ENCODE assay signal across 8 cellular contexts in genomic region chr11:614091-614582, GRCh38. TPM values are rescaled to one million over a fixed set of nuclear protein-coding genes. Genes with fewer than 3 reads are reported as not detected.
DNase-seq lines count a peak whose midpoint lies in the region; ATAC-seq and TF ChIP-seq lines count a peak whose summit lies in the region.

No MANE protein-coding gene starts in this region.

- H3K4me1 ChIP-seq in right lobe of liver (peaks cover 0 to 57% (median 27%) of the 10 kb centered on the region in 4 donors), thoracic aorta (ENCODE audit: control insufficient read depth in 1 of 2, low read depth in 2 of 2) (peaks cover 14 to 22% of the 10 kb centered on the region in 2 donors), testis (peaks cover 25% of the 10 kb centered on the region)

- no peaks in the 10 kb centered on the region for H3K9me3 Mint-ChIP-seq in activated naive CD4-positive, alpha-beta T cell treated with anti-CD3 and anti-CD28 coated beads for 36 hours
- no peaks in the 10 kb centered on the region for H3K9me3 Mint-ChIP-seq in activated CD4-positive, alpha-beta T cell treated with anti-CD3 and anti-CD28 coated beads, Interleukin-2, amount 10 ng/mL, durations not matched to agents 7 days and 5 days

- WGBS in right lobe of liver (ENCODE audit: insufficient coverage, low coverage, low lambda C conversion rate, missing lambda C conversion rate): 28% methylated on average over 3 of the region's 13 CpGs
- WGBS in testis, 2 donors: 63 to 66% methylated on average over 6 to 13 of the region's 13 CpGs

- H3K9me3 ChIP-seq in right lobe of liver: no peaks in the 10 kb centered on the region
- H3K9me3 ChIP-seq in thoracic aorta: no peaks in the 10 kb centered on the region
- no peaks in the 10 kb centered on the region for H3K9me3 ChIP-seq in testis

- peak overlapping the region; percentile 82 for H3K27ac Mint-ChIP-seq in activated naive CD4-positive, alpha-beta T cell treated with anti-CD3 and anti-CD28 coated beads for 36 hours
- peak overlapping the region; percentile 95 for H3K27ac Mint-ChIP-seq in activated CD4-positive, alpha-beta T cell treated with anti-CD3 and anti-CD28 coated beads, Interleukin-2, amount 10 ng/mL, durations not matched to agents 7 days and 5 days

- peak; percentile 21 for DNase-seq in activated naive CD4-positive, alpha-beta T cell treated with anti-CD3 and anti-CD28 coated beads for 36 hours
- DNase-seq in activated naive CD4-positive, alpha-beta T cell (lab: John Stamatoyannopoulos, UW): no peak
- DNase-seq in activated CD4-positive, alpha-beta T cell treated with anti-CD3 and anti-CD28 coated beads, Interleukin-2, amount 10 ng/mL, durations not matched to agents 7 days and 5 days: no peak
- DNase-seq in right lobe of liver: peak in 2 of 3 donors; percentile 60 to 61
- no peak for DNase-seq in thoracic aorta (ENCODE audit: low spot score)
- no peak for DNase-seq in testis
- DNase-seq in NCI-H510A (lab: John Stamatoyannopoulos, UW): no peak

- H3K4me3 Mint-ChIP-seq in activated naive CD4-positive, alpha-beta T cell treated with anti-CD3 and anti-CD28 coated beads for 36 hours: peak overlapping the region; percentile 89
- peak overlapping the region; percentile 91 for H3K4me3 Mint-ChIP-seq in activated CD4-positive, alpha-beta T cell treated with anti-CD3 and anti-CD28 coated beads, Interleukin-2, amount 10 ng/mL, durations not matched to agents 7 days and 5 days

- H3K36me3 ChIP-seq in right lobe of liver: peaks cover 0 to 36% (median 21%) of the 10 kb centered on the region in 4 donors
- H3K36me3 ChIP-seq in thoracic aorta: peaks cover 41% of the 10 kb centered on the region
- no peaks in the 10 kb centered on the region for H3K36me3 ChIP-seq in testis (ENCODE audit: low read depth, missing control alignments)

- H3K27me3 ChIP-seq in right lobe of liver: no peaks in the 10 kb centered on the region
- H3K27me3 ChIP-seq in thoracic aorta (replicated peaks; ENCODE audit: insufficient read depth): no peaks in the 10 kb centered on the region
- no peaks in the 10 kb centered on the region for H3K27me3 ChIP-seq in testis

- H3K4me1 Mint-ChIP-seq in activated naive CD4-positive, alpha-beta T cell treated with anti-CD3 and anti-CD28 coated beads for 36 hours (ENCODE audit: low read depth): peaks cover 15% of the 10 kb centered on the region
- peaks cover 25% of the 10 kb centered on the region for H3K4me1 Mint-ChIP-seq in activated CD4-positive, alpha-beta T cell treated with anti-CD3 and anti-CD28 coated beads, Interleukin-2, amount 10 ng/mL, durations not matched to agents 7 days and 5 days

- peak overlapping the region; percentile 63 to 73 (median 65) for H3K4me3 ChIP-seq in right lobe of liver
- no peak overlapping the region for H3K4me3 ChIP-seq in thoracic aorta
- peak overlapping the region in 1 of 2 donors; percentile 80 for H3K4me3 ChIP-seq in testis

- peak overlapping the region in 2 of 3 donors; percentile 85 to 92 for H3K27ac ChIP-seq in right lobe of liver
- peak overlapping the region; percentile 96 to 97 for H3K27ac ChIP-seq in thoracic aorta
- H3K27ac ChIP-seq in testis: peak overlapping the region in 1 of 2 donors; percentile 30

- ATAC-seq in right lobe of liver (no peak), thoracic aorta (ENCODE audit: insufficient number of reproducible peaks, low FRiP score, low read depth) (no peak), GM18861 (IDR thresholded peaks at IDR 0.05; ENCODE audit: unreplicated experiment) (no peak)

- intact Hi-C loops in activated naive CD4-positive, alpha-beta T cell treated with anti-CD3 and anti-CD28 coated beads for 36 hours (cut with micrococcal nuclease): loop anchor here (2.0 kb wide), 1 partner anchor 37 kb away; the partner anchor contains the start of gene PHRF1
- intact Hi-C loops in right lobe of liver (cut with DNase I) (loop anchor here in 1 of 2 donors (5.0 kb wide), 1 partner anchor 57 kb away; no protein-coding TSS in a partner anchor), testis (cut with DNase I; ENCODE audit: low total_unique reads) (no loop called here)

- TF ChIP-seq CTCF in right lobe of liver (IDR thresholded peaks at IDR 0.05): no peak
- TF ChIP-seq CTCF in thoracic aorta (IDR thresholded peaks at IDR 0.05): no peak
- TF ChIP-seq CTCF in testis (IDR thresholded peaks at IDR 0.05): no peak

- no peaks in the 10 kb centered on the region for H3K27me3 Mint-ChIP-seq in activated naive CD4-positive, alpha-beta T cell treated with anti-CD3 and anti-CD28 coated beads for 36 hours (ENCODE audit: low read depth)
- H3K27me3 Mint-ChIP-seq in activated CD4-positive, alpha-beta T cell treated with anti-CD3 and anti-CD28 coated beads, Interleukin-2, amount 10 ng/mL, durations not matched to agents 7 days and 5 days: no peaks in the 10 kb centered on the region

- H3K36me3 Mint-ChIP-seq in activated naive CD4-positive, alpha-beta T cell treated with anti-CD3 and anti-CD28 coated beads for 36 hours (ENCODE audit: low read depth): peaks cover 19% of the 10 kb centered on the region
- peaks cover 36% of the 10 kb centered on the region for H3K36me3 Mint-ChIP-seq in activated CD4-positive, alpha-beta T cell treated with anti-CD3 and anti-CD28 coated beads, Interleukin-2, amount 10 ng/mL, durations not matched to agents 7 days and 5 days (ENCODE audit: low read depth)

- no peak for TF ChIP-seq POLR2A in right lobe of liver (IDR thresholded peaks at IDR 0.05)
- TF ChIP-seq POLR2A in testis (IDR thresholded peaks at IDR 0.05): no peak

- CTCF ChIA-PET in activated naive CD4-positive, alpha-beta T cell treated with anti-CD3 and anti-CD28 coated beads for 36 hours (lab: Charles Lee): interaction anchor here (0.8 kb wide), 1 partner anchor 108 kb away, joined by 4 read pairs; no protein-coding TSS in a partner anchor
- CTCF ChIA-PET in activated CD4-positive, alpha-beta T cell treated with anti-CD3 and anti-CD28 coated beads, Interleukin-2, amount 10 ng/mL, durations not matched to agents 7 days and 5 days (lab: Charles Lee): interaction anchor here (1.1 to 1.8 kb wide), 3 partner anchors 14 to 38 kb away, joined by 3 to 8 read pairs (median 3); no protein-coding TSS in a partner anchor

- POLR2A ChIA-PET in activated CD4-positive, alpha-beta T cell treated with anti-CD3 and anti-CD28 coated beads, Interleukin-2, amount 10 ng/mL, durations not matched to agents 7 days and 5 days (lab: Charles Lee): no interaction called here

RNA-seq across cellular contexts. Expression of gene IRF7, which starts 1.6 kb away (rescaled TPM):
- 10 to 100 TPM; 83.2 to 92.7 TPM for total RNA-seq in activated naive CD4-positive, alpha-beta T cell treated with anti-CD3 and anti-CD28 coated beads for 36 hours
- 100 to 1,000 TPM; 152 to 154 TPM for total RNA-seq in activated CD4-positive, alpha-beta T cell treated with anti-CD3 and anti-CD28 coated beads, Interleukin-2, amount 10 ng/mL, durations not matched to agents 7 days and 5 days
- 10 to 100 TPM; 27.3 to 72.8 (median 47.7) TPM for total RNA-seq in right lobe of liver
- 10 to 100 TPM; 33.8 to 45.4 TPM for total RNA-seq in thoracic aorta
- 10 to 100 TPM; 13.0 to 30.1 TPM for total RNA-seq in testis
- polyA plus RNA-seq in testis (ENCODE audit: insufficient read depth, low read depth, low replicate concordance): 9.9 TPM

RNA-seq across cellular contexts. Expression of gene CDHR5, which starts 10.6 kb away (rescaled TPM):
- total RNA-seq in activated naive CD4-positive, alpha-beta T cell treated with anti-CD3 and anti-CD28 coated beads for 36 hours: not detected
- not detected for total RNA-seq in activated CD4-positive, alpha-beta T cell treated with anti-CD3 and anti-CD28 coated beads, Interleukin-2, amount 10 ng/mL, durations not matched to agents 7 days and 5 days
- total RNA-seq in right lobe of liver (100 to 1,000 TPM in 2 of 6 experiments, 10 to 100 TPM in 4; 59.4 to 162 (median 80.7) TPM), thoracic aorta (not detected), testis (under 1 TPM; 0.12 to 0.63 TPM)
- polyA plus RNA-seq in testis (ENCODE audit: insufficient read depth, low read depth, low replicate concordance): 2.3 TPM

RNA-seq across cellular contexts. Expression of gene SCT, which starts 12.8 kb away (rescaled TPM):
- not detected for total RNA-seq in activated naive CD4-positive, alpha-beta T cell treated with anti-CD3 and anti-CD28 coated beads for 36 hours
- total RNA-seq in activated CD4-positive, alpha-beta T cell treated with anti-CD3 and anti-CD28 coated beads, Interleukin-2, amount 10 ng/mL, durations not matched to agents 7 days and 5 days: not detected
- not detected for total RNA-seq in right lobe of liver
- not detected for total RNA-seq in thoracic aorta
- total RNA-seq in testis: 1 to 10 TPM; 3.4 to 9.3 TPM
- polyA plus RNA-seq in testis (ENCODE audit: insufficient read depth, low read depth, low replicate concordance): 1.5 TPM

RNA-seq across cellular contexts. Expression of gene DRD4, which starts 22.9 kb away (rescaled TPM):
- total RNA-seq in activated naive CD4-positive, alpha-beta T cell treated with anti-CD3 and anti-CD28 coated beads for 36 hours: 1 to 10 TPM; 1.0 to 1.2 TPM
- total RNA-seq in activated CD4-positive, alpha-beta T cell treated with anti-CD3 and anti-CD28 coated beads, Interleukin-2, amount 10 ng/mL, durations not matched to agents 7 days and 5 days: under 1 TPM; 0.21 to 0.30 TPM
- total RNA-seq in right lobe of liver (under 1 TPM in 4 of 6 experiments, not detected in 2; 0.31 to 0.90 (median 0.41) TPM), thoracic aorta (under 1 TPM in 1 of 2 donors, not detected in 1; 0.27 TPM), testis (1 to 10 TPM; 2.0 to 3.3 TPM)
- polyA plus RNA-seq in testis (ENCODE audit: insufficient read depth, low read depth, low replicate concordance): 1.5 TPM

RNA-seq across cellular contexts. Expression of gene PHRF1, which starts 37.9 kb away (rescaled TPM):
- 10 to 100 TPM; 25.6 to 26.1 TPM for total RNA-seq in activated naive CD4-positive, alpha-beta T cell treated with anti-CD3 and anti-CD28 coated beads for 36 hours
- 10 to 100 TPM; 46.8 to 48.6 TPM for total RNA-seq in activated CD4-positive, alpha-beta T cell treated with anti-CD3 and anti-CD28 coated beads, Interleukin-2, amount 10 ng/mL, durations not matched to agents 7 days and 5 days
- 10 to 100 TPM; 15.4 to 21.9 (median 20.3) TPM for total RNA-seq in right lobe of liver
- total RNA-seq in thoracic aorta: 10 to 100 TPM; 31.3 to 39.6 TPM
- total RNA-seq in testis: 10 to 100 TPM; 62.9 to 74.4 TPM
- 30.2 TPM for polyA plus RNA-seq in testis (ENCODE audit: insufficient read depth, low read depth, low replicate concordance)

Comparison
In these comparisons a context has a peak if more than half of its experiments do, and no peak if none do; other contexts are left out.
1. DNase-seq: peak in activated naive CD4-positive, alpha-beta T cell treated with anti-CD3 and anti-CD28 coated beads for 36 hours (single experiment) and right lobe of liver (2 of 3); none in activated naive CD4-positive, alpha-beta T cell (0 of 4), activated CD4-positive, alpha-beta T cell treated with anti-CD3 and anti-CD28 coated beads, Interleukin-2, amount 10 ng/mL, durations not matched to agents 7 days and 5 days (single experiment), thoracic aorta (single experiment), testis (single experiment) and NCI-H510A (single experiment).
2. RNA of gene CDHR5, which starts 10.6 kb away (total RNA-seq): 59.4 to 162 TPM in right lobe of liver; 0.12 to 0.63 TPM in testis, not detected in thoracic aorta, not detected in activated naive CD4-positive, alpha-beta T cell treated with anti-CD3 and anti-CD28 coated beads for 36 hours and not detected in activated CD4-positive, alpha-beta T cell treated with anti-CD3 and anti-CD28 coated beads, Interleukin-2, amount 10 ng/mL, durations not matched to agents 7 days and 5 days; every median in the first group is over 10 times any median in the second.